ENCODE assay signal across 11 cellular contexts in genomic region chr2:54579061-54579681, GRCh38.
DNase-seq lines count a peak whose midpoint lies in the region; ATAC-seq, FAIRE-seq and TF ChIP-seq lines count a peak whose summit lies in the region.
"Had no signal": no experiment of that assay in that cellular context is flagged by ENCODE, and none has a peak within 500 bp of the region (broad histone marks: within the 10 kb centered on the region; RNA-seq: fewer than 3 reads in every experiment).

No MANE protein-coding gene starts in this region.

- TF ChIP-seq CTCF in HepG2 (CRISPR knock-in tag; IDR thresholded peaks at IDR 0.05) = no peak
- no peak for TF ChIP-seq CTCF in transverse colon (IDR thresholded peaks at IDR 0.05)

- intact Hi-C loops in HepG2 (cut with micrococcal nuclease; ENCODE audit: unreplicated experiment) = loop anchor here (1.0 to 5.0 kb wide), 3 partner anchors 8 to 47 kb away; no protein-coding TSS in a partner anchor
- intact Hi-C loops in transverse colon (cut with DNase I; ENCODE audit: low total_unique reads) = no loop called here

- no peaks in the 10 kb centered on the region for H3K27me3 Mint-ChIP-seq in activated naive CD4-positive, alpha-beta T cell treated with anti-CD3 and anti-CD28 coated beads, Interleukin-2, amount 10 ng/mL, durations not matched to agents 7 days and 5 days
- H3K27me3 Mint-ChIP-seq in activated CD8-positive, alpha-beta T cell treated with anti-CD3 and anti-CD28 coated beads, Interleukin-2, amount 10 ng/mL, durations not matched to agents 7 days and 5 days (ENCODE audit: low read depth) = no peaks in the 10 kb centered on the region

- TF ChIP-seq POLR2A in HepG2 (IDR thresholded peaks at IDR 0.05; ENCODE audit: insufficient read depth in 1 of 2, low read depth in 2 of 2, low read length in 2 of 2) (peak; percentile 11 to 16; a peak in 2 of 4 replicates), transverse colon (IDR thresholded peaks at IDR 0.05) (no peak)

- H3K27me3 ChIP-seq in HepG2 (ENCODE audit: control insufficient read depth in 1 of 2, insufficient read depth in 2 of 2, low read length in 2 of 2) (no peaks in the 10 kb centered on the region), transverse colon (no peaks in the 10 kb centered on the region)
- H3K27me3 ChIP-seq: gastrocnemius medialis had no signal

- H3K27ac ChIP-seq in HepG2 (ENCODE audit: extremely low read length, insufficient read depth, low read length) = peak overlapping the region; percentile 80
- peak overlapping the region; percentile 77 to 93 (median 87) for H3K27ac ChIP-seq in transverse colon

- CTCF ChIA-PET in activated naive CD4-positive, alpha-beta T cell treated with anti-CD3 and anti-CD28 coated beads, Interleukin-2, amount 10 ng/mL, durations not matched to agents 7 days and 5 days (lab: Charles Lee) = interaction anchor here (0.9 to 1.4 kb wide), 4 partner anchors 10 to 22 kb away, joined by 3 to 6 read pairs (median 3); no protein-coding TSS in a partner anchor
- CTCF ChIA-PET in activated CD8-positive, alpha-beta T cell treated with anti-CD3 and anti-CD28 coated beads, Interleukin-2, amount 10 ng/mL, durations not matched to agents 7 days and 5 days (lab: Charles Lee) = interaction anchor here (0.7 to 8.7 kb wide), 4 partner anchors 17 to 55 kb away, joined by 3 to 57 read pairs (median 14); no protein-coding TSS in a partner anchor
- CTCF ChIA-PET in HepG2 (lab: Yijun Ruan, JAX; ENCODE audit: low intra/inter-chr PET ratio, low total read pairs) = interaction anchor here (1.3 kb wide), 1 partner anchor 10 kb away, joined by 3 read pairs; no protein-coding TSS in a partner anchor

- H3K4me1 Mint-ChIP-seq in activated naive CD4-positive, alpha-beta T cell treated with anti-CD3 and anti-CD28 coated beads, Interleukin-2, amount 10 ng/mL, durations not matched to agents 7 days and 5 days = peaks cover 97% of the 10 kb centered on the region
- peaks cover 95% of the 10 kb centered on the region for H3K4me1 Mint-ChIP-seq in activated CD8-positive, alpha-beta T cell treated with anti-CD3 and anti-CD28 coated beads, Interleukin-2, amount 10 ng/mL, durations not matched to agents 7 days and 5 days (ENCODE audit: low read depth)

- H3K4me3 Mint-ChIP-seq in activated naive CD4-positive, alpha-beta T cell treated with anti-CD3 and anti-CD28 coated beads, Interleukin-2, amount 10 ng/mL, durations not matched to agents 7 days and 5 days = peak overlapping the region; percentile 52
- peak overlapping the region; percentile 76 for H3K4me3 Mint-ChIP-seq in activated CD8-positive, alpha-beta T cell treated with anti-CD3 and anti-CD28 coated beads, Interleukin-2, amount 10 ng/mL, durations not matched to agents 7 days and 5 days

- peaks cover 83% of the 10 kb centered on the region for H4K20me1 ChIP-seq in HepG2 (ENCODE audit: insufficient read depth, low read length)

- POLR2A ChIA-PET in activated CD8-positive, alpha-beta T cell treated with anti-CD3 and anti-CD28 coated beads, Interleukin-2, amount 10 ng/mL, durations not matched to agents 7 days and 5 days (lab: Charles Lee) = interaction anchor here (0.8 to 4.6 kb wide), 4 partner anchors 12 to 34 kb away, joined by 3 to 49 read pairs (median 4); no protein-coding TSS in a partner anchor
- POLR2A ChIA-PET in HepG2 (lab: Yijun Ruan, JAX) = interaction anchor here (1.0 to 5.0 kb wide), 13 partner anchors 8 to 51 kb away, joined by 3 to 51 read pairs (median 6); no protein-coding TSS in a partner anchor

- ATAC-seq in activated CD8-positive, alpha-beta T cell treated with anti-CD3 and anti-CD28 coated beads, Interleukin-2, amount 10 ng/mL, durations not matched to agents 7 days and 5 days = no peak
- ATAC-seq in HepG2 (peak; percentile 72), GM19035 (IDR thresholded peaks at IDR 0.05; ENCODE audit: unreplicated experiment) (no peak), GM21619 (IDR thresholded peaks at IDR 0.05; ENCODE audit: unreplicated experiment) (no peak), GM18867 (IDR thresholded peaks at IDR 0.05; ENCODE audit: unreplicated experiment) (no peak)
- ATAC-seq: gastrocnemius medialis had no signal

- peak overlapping the region; percentile 67 for H3K9ac ChIP-seq in HepG2 (ENCODE audit: insufficient read depth, low read depth, low read length)

- no peak for FAIRE-seq in HepG2 (lab: Jason Lieb, UNC)
- FAIRE-seq: H54 had no signal

- H3K36me3 ChIP-seq in HepG2 (replicated peaks in 1 of 2; ENCODE audit: control insufficient read depth in 1 of 2, insufficient read depth in 2 of 2, low read length in 2 of 2) (peaks cover 15 to 52% of the 10 kb centered on the region in 2 experiments), transverse colon (no peaks in the 10 kb centered on the region)
- H3K36me3 ChIP-seq: gastrocnemius medialis had no signal

- H3K4me3 ChIP-seq in HepG2 (replicated peaks in 1 of 3; ENCODE audit: insufficient read depth in 1 of 3, low read depth in 2 of 3, low read length in 3 of 3) (peak overlapping the region in 2 of 3 experiments; percentile 21 to 49; a peak in 3 of 6 replicates), transverse colon (no peak overlapping the region)
- H3K4me3 ChIP-seq: gastrocnemius medialis had no signal

- peak overlapping the region; percentile 71 for H3K4me2 ChIP-seq in HepG2 (ENCODE audit: low read depth, low read length)

- no peak for DNase-seq in activated naive CD4-positive, alpha-beta T cell treated with anti-CD3 and anti-CD28 coated beads, Interleukin-2, amount 10 ng/mL, durations not matched to agents 7 days and 5 days
- DNase-seq in activated naive CD4-positive, alpha-beta T cell treated with anti-CD3 and anti-CD28 coated beads, Interleukin-2, amount 50 U/mL, for 16 hours = no peak
- no peak for DNase-seq in activated CD8-positive, alpha-beta T cell treated with anti-CD3 and anti-CD28 coated beads, Interleukin-2, amount 10 ng/mL, durations not matched to agents 7 days and 5 days
- DNase-seq in HepG2 (ENCODE audit: low spot score) (no peak), transverse colon (no peak)
- DNase-seq: gastrocnemius medialis; NK-92 treated with Interleukin-12 subunit alpha and Interleukin-12 subunit beta, amount 100 ng/mL, for 24 hours had no signal

- H3K9me3 ChIP-seq in HepG2 (ENCODE audit: low read length) = no peaks in the 10 kb centered on the region
- H3K9me3 ChIP-seq in transverse colon = no peaks in the 10 kb centered on the region
- H3K9me3 ChIP-seq: gastrocnemius medialis had no signal

- in situ Hi-C loops in HepG2 (cut with HindIII; ENCODE audit: extremely low pct_ligation_motif_present, low pct_unique_long_range_greater_than_20kb) = no loop called here
- in situ Hi-C loops in transverse colon (cut with MboI; ENCODE audit: low pct_ligation_motif_present in 1 of 4, low pct_unique_long_range_greater_than_20kb in 1 of 4, low sequenced_read_pairs in 3 of 4) = no loop called here

- BruUV-seq in HepG2 (replicated peaks; lab: Mats Ljungman, UMichigan) = TSS peak; percentile 99

- H3K9me3 Mint-ChIP-seq in activated naive CD4-positive, alpha-beta T cell treated with anti-CD3 and anti-CD28 coated beads, Interleukin-2, amount 10 ng/mL, durations not matched to agents 7 days and 5 days = no peaks in the 10 kb centered on the region
- no peaks in the 10 kb centered on the region for H3K9me3 Mint-ChIP-seq in activated CD8-positive, alpha-beta T cell treated with anti-CD3 and anti-CD28 coated beads, Interleukin-2, amount 10 ng/mL, durations not matched to agents 7 days and 5 days (ENCODE audit: insufficient read depth)

- H3K79me2 ChIP-seq in HepG2 (ENCODE audit: insufficient read depth, low read length) = peaks cover 96% of the 10 kb centered on the region

- H3K4me1 ChIP-seq in HepG2 (ENCODE audit: insufficient read depth, low read length) = peaks cover 100% of the 10 kb centered on the region
- peaks cover 57 to 98% (median 85%) of the 10 kb centered on the region in 4 donors for H3K4me1 ChIP-seq in transverse colon

- no peak for TF ChIP-seq RAD21 in HepG2 (CRISPR knock-in tag; IDR thresholded peaks at IDR 0.05)

- H3K36me3 Mint-ChIP-seq in activated naive CD4-positive, alpha-beta T cell treated with anti-CD3 and anti-CD28 coated beads, Interleukin-2, amount 10 ng/mL, durations not matched to agents 7 days and 5 days = peaks cover 53% of the 10 kb centered on the region
- peaks cover 46% of the 10 kb centered on the region for H3K36me3 Mint-ChIP-seq in activated CD8-positive, alpha-beta T cell treated with anti-CD3 and anti-CD28 coated beads, Interleukin-2, amount 10 ng/mL, durations not matched to agents 7 days and 5 days (ENCODE audit: low read depth)

- no peak for TF ChIP-seq EP300 in HepG2 (IDR thresholded peaks at IDR 0.05; ENCODE audit: low read depth in 2 of 2, low read length in 2 of 2)
- TF ChIP-seq EP300 in HepG2 (CRISPR knock-in tag; IDR thresholded peaks at IDR 0.05; ENCODE audit: borderline replicate concordance) = 0 out of 2 replicates have a peak, but pooled peaks have one; percentile 31
- no peak for TF ChIP-seq EP300 in transverse colon (IDR thresholded peaks at IDR 0.05; ENCODE audit: low read depth)

- H3K27ac Mint-ChIP-seq in activated naive CD4-positive, alpha-beta T cell treated with anti-CD3 and anti-CD28 coated beads, Interleukin-2, amount 10 ng/mL, durations not matched to agents 7 days and 5 days = peak overlapping the region; percentile 86
- peak overlapping the region; percentile 94 for H3K27ac Mint-ChIP-seq in activated CD8-positive, alpha-beta T cell treated with anti-CD3 and anti-CD28 coated beads, Interleukin-2, amount 10 ng/mL, durations not matched to agents 7 days and 5 days

- H2AFZ ChIP-seq in HepG2 (ENCODE audit: low read length) = no peak overlapping the region

- WGBS in HepG2 (ENCODE audit: low lambda C conversion rate) = 10% methylated on average over 8 of the region's 8 CpGs
- 38 to 47% methylated on average over 4 to 8 of the region's 8 CpGs for WGBS in transverse colon (ENCODE audit: low coverage in 1 of 2), 2 donors

TF ChIP-seq in HepG2, 621 proteins besides CTCF, POLR2A, EP300 and RAD21 (continues in another document):
- TF ChIP-seq ZNF44 (CRISPR knock-in tag; IDR thresholded peaks at IDR 0.05) (peak; percentile 65; the same call in 1 of the 2 replicates), ZFP82 (CRISPR knock-in tag; IDR thresholded peaks at IDR 0.05; ENCODE audit: borderline replicate concordance) (no peak), ZNF614 (CRISPR knock-in tag; IDR thresholded peaks at IDR 0.05; ENCODE audit: borderline replicate concordance) (no peak), ZNF607 (CRISPR knock-in tag; IDR thresholded peaks at IDR 0.05; ENCODE audit: borderline replicate concordance) (no peak), ZNF569 (CRISPR knock-in tag; IDR thresholded peaks at IDR 0.05; ENCODE audit: borderline replicate concordance) (no peak), ATF2 (CRISPR knock-in tag; IDR thresholded peaks at IDR 0.05) (no peak)

Comparison
In these comparisons a context has a peak if more than half of its experiments do, and no peak if none do; other contexts are left out.
1. H3K4me3 ChIP-seq: peak in HepG2 (2 of 3); none in transverse colon (0 of 4).